Comparison of ENCODE assay signal across 8 cellular contexts in genomic region chr2:231780123-231780908, GRCh38. TPM values are rescaled to one million over a fixed set of nuclear protein-coding genes. Genes with fewer than 3 reads are reported as not detected.
DNase-seq lines count a peak whose midpoint lies in the region; ATAC-seq, FAIRE-seq and TF ChIP-seq lines count a peak whose summit lies in the region.

No MANE protein-coding gene starts in this region.

- H3K36me3 ChIP-seq in endocrine pancreas (ENCODE audit: control insufficient read depth, insufficient read depth, low read length): no peaks in the 10 kb centered on the region

- peak overlapping the region; percentile 95 to 100 (median 98) for H3K4me3 Mint-ChIP-seq in naive thymus-derived CD8-positive, alpha-beta T cell

- peak in 2 of 10 donors; percentile 10 to 64 for DNase-seq in naive thymus-derived CD8-positive, alpha-beta T cell
- DNase-seq in H54 (ENCODE audit: insufficient read length, low spot score) (no peak), medulla oblongata (ENCODE audit: extremely low spot score) (no peak)

- no peak for TF ChIP-seq CTCF in C4-2B (conservative IDR thresholded peaks at IDR 0.05)

- no peaks in the 10 kb centered on the region for H3K27me3 ChIP-seq in endocrine pancreas (ENCODE audit: control insufficient read depth, insufficient read depth, low read length)

- no peak for TF ChIP-seq POLR2A in H54 (IDR thresholded peaks at IDR 0.05; ENCODE audit: low read depth, low read length)

- peak overlapping the region; percentile 9 for H3K4me3 ChIP-seq in endocrine pancreas (ENCODE audit: control insufficient read depth, insufficient read depth, low read length)

- H3K9me3 Mint-ChIP-seq in naive thymus-derived CD8-positive, alpha-beta T cell: no peaks in the 10 kb centered on the region

- no peaks in the 10 kb centered on the region for H3K36me3 Mint-ChIP-seq in naive thymus-derived CD8-positive, alpha-beta T cell

- H3K9ac ChIP-seq in endocrine pancreas (ENCODE audit: control insufficient read depth, insufficient read depth, low read length): peak overlapping the region; percentile 1

- peaks cover 20% of the 10 kb centered on the region for H3K4me1 ChIP-seq in endocrine pancreas (ENCODE audit: control insufficient read depth, insufficient read depth, low read length)

- no peaks in the 10 kb centered on the region for H3K9me3 ChIP-seq in endocrine pancreas (ENCODE audit: control insufficient read depth, low read length)

- H3K27me3 Mint-ChIP-seq in naive thymus-derived CD8-positive, alpha-beta T cell: no peaks in the 10 kb centered on the region

- ATAC-seq in GM21737 (IDR thresholded peaks at IDR 0.05; ENCODE audit: unreplicated experiment) (peak; percentile 18), SK-N-SH treated with all-trans-retinoic acid at 6 μM for 48 hours (peak; percentile 11), HG03520 (IDR thresholded peaks at IDR 0.05; ENCODE audit: unreplicated experiment) (no peak)
- peak; percentile 20 to 31 for ATAC-seq in naive thymus-derived CD8-positive, alpha-beta T cell

- FAIRE-seq in H54 (lab: Jason Lieb, UNC): no peak

- POLR2A ChIA-PET in naive thymus-derived CD8-positive, alpha-beta T cell (lab: Charles Lee): interaction anchor here (0.6 to 1.4 kb wide), 5 partner anchors 74 to 770 kb away, joined by 3 to 6 read pairs (median 3); partner anchors contain the start of genes EIF4E2, NCL and TIGD1

- peaks cover 31 to 58% (median 55%) of the 10 kb centered on the region in 4 donors for H3K4me1 Mint-ChIP-seq in naive thymus-derived CD8-positive, alpha-beta T cell

- H3K27ac ChIP-seq in C4-2B: peak overlapping the region; percentile 67

- peak overlapping the region in 8 of 10 donors; percentile 36 to 98 (median 87) for H3K27ac Mint-ChIP-seq in naive thymus-derived CD8-positive, alpha-beta T cell

TF ChIP-seq in SK-N-SH treated with all-trans-retinoic acid at 6 μM for 48 hours, 23 proteins besides CTCF, POLR2A, EP300 and RAD21:
- TF ChIP-seq ZFP3 (CRISPR knock-in tag; IDR thresholded peaks at IDR 0.05) (no peak), CSRNP3 (CRISPR knock-in tag; IDR thresholded peaks at IDR 0.05) (no peak), ARNTL (CRISPR knock-in tag; IDR thresholded peaks at IDR 0.05; ENCODE audit: borderline replicate concordance, low read depth) (no peak), PATZ1 (CRISPR knock-in tag; IDR thresholded peaks at IDR 0.05; ENCODE audit: borderline replicate concordance) (no peak), ZNF8 (CRISPR knock-in tag; IDR thresholded peaks at IDR 0.05) (no peak), GLIS3 (CRISPR knock-in tag; IDR thresholded peaks at IDR 0.05) (no peak), ESRRG (CRISPR knock-in tag; IDR thresholded peaks at IDR 0.05) (no peak), TCF4 (CRISPR knock-in tag; IDR thresholded peaks at IDR 0.05; ENCODE audit: borderline replicate concordance) (no peak), POU6F1 (CRISPR knock-in tag; IDR thresholded peaks at IDR 0.05; ENCODE audit: borderline replicate concordance, low read depth) (no peak), ZNF70 (CRISPR knock-in tag; IDR thresholded peaks at IDR 0.05) (no peak), PPARA (CRISPR knock-in tag; IDR thresholded peaks at IDR 0.05; ENCODE audit: borderline replicate concordance) (no peak), OSR1 (CRISPR knock-in tag; IDR thresholded peaks at IDR 0.05) (no peak)

RNA-seq across cellular contexts. Expression of gene PDE6D, which starts 0.8 kb away (rescaled TPM):
- total RNA-seq in naive thymus-derived CD8-positive, alpha-beta T cell: 10 to 100 TPM; 24.7 to 30.6 TPM
- polyA plus RNA-seq in naive thymus-derived CD8-positive, alpha-beta T cell: 10 to 100 TPM; 47.9 to 59.5 (median 51.4) TPM

RNA-seq across cellular contexts. Expression of gene COPS7B, which starts 5.9 kb away (rescaled TPM):
- total RNA-seq in naive thymus-derived CD8-positive, alpha-beta T cell: 10 to 100 TPM; 55.8 to 57.7 TPM
- 10 to 100 TPM; 30.0 to 41.0 (median 32.6) TPM for polyA plus RNA-seq in naive thymus-derived CD8-positive, alpha-beta T cell
